Comparison of ENCODE assay signal across 16 cellular contexts in genomic region chr17:46163316-46163715, GRCh38. TPM values are rescaled to one million over a fixed set of nuclear protein-coding genes. Genes with fewer than 3 reads are reported as not detected.
DNase-seq lines count a peak whose midpoint lies in the region; ATAC-seq, FAIRE-seq and TF ChIP-seq lines count a peak whose summit lies in the region.
"Had no signal": no experiment of that assay in that cellular context is flagged by ENCODE, and none has a peak within 500 bp of the region (broad histone marks: within the 10 kb centered on the region; RNA-seq: fewer than 3 reads in every experiment).

No MANE protein-coding gene starts in this region.

- H3K9me3 Mint-ChIP-seq in CD14-positive monocyte (no peaks in the 10 kb centered on the region), memory B cell (no peaks in the 10 kb centered on the region)

- peaks cover 10% of the 10 kb centered on the region for H3K9me1 ChIP-seq in K562 (ENCODE audit: control insufficient read depth, insufficient read depth, low read length)

- no peak for ATAC-seq in K562
- ATAC-seq in memory B cell (ENCODE audit: low read depth): no peak
- ATAC-seq: activated CD8-positive, alpha-beta memory T cell treated with anti-CD3 and anti-CD28 coated beads, Interleukin-2, amount 10 ng/mL, durations not matched to agents 7 days and 5 days had no signal

- H3K4me3 Mint-ChIP-seq in CD14-positive monocyte: peak overlapping the region in 1 of 2 donors; percentile 21
- H3K4me3 Mint-ChIP-seq in memory B cell: no peak overlapping the region
- H3K4me3 Mint-ChIP-seq: activated CD8-positive, alpha-beta memory T cell treated with anti-CD3 and anti-CD28 coated beads, Interleukin-2, amount 10 ng/mL, durations not matched to agents 7 days and 5 days had no signal

- no peak for TF ChIP-seq RAD21 in K562 (CRISPR knock-in tag; conservative IDR thresholded peaks at IDR 0.05 in 1 of 2, IDR thresholded peaks at IDR 0.05 in 1 of 2)

- H3K27me3 Mint-ChIP-seq in CD14-positive monocyte (ENCODE audit: low read depth in 3 of 3) (no peaks in the 10 kb centered on the region), memory B cell (no peaks in the 10 kb centered on the region)
- H3K27me3 Mint-ChIP-seq: activated CD8-positive, alpha-beta memory T cell treated with anti-CD3 and anti-CD28 coated beads, Interleukin-2, amount 10 ng/mL, durations not matched to agents 7 days and 5 days had no signal

- TF ChIP-seq CTCF in CD14-positive monocyte (IDR thresholded peaks at IDR 0.05) (no peak), HL-60 (IDR thresholded peaks at IDR 0.05; ENCODE audit: insufficient read depth, low read length) (no peak), K562 (IDR thresholded peaks at IDR 0.05 in 2 of 3, conservative IDR thresholded peaks at IDR 0.05 in 1 of 3; ENCODE audit: insufficient read depth in 2 of 3, low read depth in 1 of 3, low read length in 3 of 3) (no peak), ascending aorta (IDR thresholded peaks at IDR 0.05) (no peak)

- no TSS peak for BruUV-seq in K562 (replicated peaks; lab: Mats Ljungman, UMichigan)

- H3K36me3 ChIP-seq in K562 (ENCODE audit: control insufficient read depth, insufficient read depth, low read length) (peaks cover 25% of the 10 kb centered on the region; the same call in 2 of the 3 replicates), ascending aorta (no peaks in the 10 kb centered on the region)
- H3K36me3 ChIP-seq: brain microvascular endothelial cell, suprapubic skin had no signal

- no peak for FAIRE-seq in K562 (lab: Jason Lieb, UNC)

- no peaks in the 10 kb centered on the region for H3K27me3 ChIP-seq in HL-60 (ENCODE audit: insufficient read depth, poor library complexity, severe bottlenecking)
- no peaks in the 10 kb centered on the region for H3K27me3 ChIP-seq in K562 (ENCODE audit: control insufficient read depth in 2 of 2, insufficient read depth in 2 of 2, low read length in 2 of 2)
- no peaks in the 10 kb centered on the region for H3K27me3 ChIP-seq in ascending aorta
- H3K27me3 ChIP-seq: brain microvascular endothelial cell, MG63, suprapubic skin had no signal

- peaks cover 40% of the 10 kb centered on the region for H4K20me1 ChIP-seq in K562 (replicated peaks; ENCODE audit: control insufficient read depth, insufficient read depth, low read length)

- DNase-seq in CD14-positive monocyte (ENCODE audit: low spot score): no peak
- DNase-seq in HL-60 (ENCODE audit: low read depth in 1 of 2, low spot score in 1 of 2): peak in 1 of 2 experiments; percentile 50
- DNase-seq in K562 (ENCODE audit: extremely low read depth in 1 of 4, low spot score in 3 of 4): no peak
- DNase-seq in memory B cell (ENCODE audit: low spot score in 2 of 2): no peak
- DNase-seq in NCI-H1105 (lab: John Stamatoyannopoulos, UW): no peak
- DNase-seq in SW480 (ENCODE audit: low spot score): no peak
- no peak for DNase-seq in ascending aorta (ENCODE audit: low spot score in 2 of 2)
- no peak for DNase-seq in T-helper 1 cell
- DNase-seq: activated CD8-positive, alpha-beta memory T cell treated with anti-CD3 and anti-CD28 coated beads, Interleukin-2, amount 10 ng/mL, durations not matched to agents 7 days and 5 days; activated naive CD4-positive, alpha-beta T cell treated with Interleukin-2 at 50 U/mL for 16 hours; brain microvascular endothelial cell; EL; MG63; SHP77; stimulated activated CD4-positive, alpha-beta T cell treated with anti-CD3 and anti-CD28 coated beads, Interleukin-15, amount 100 ng/mL, for 24 hours had no signal

- CTCF ChIA-PET in K562 (lab: Yijun Ruan, JAX; ENCODE audit: low intra/inter-chr PET ratio): no interaction called here

- H3K36me3 Mint-ChIP-seq in CD14-positive monocyte (peaks cover 9 to 36% of the 10 kb centered on the region in 2 donors), memory B cell (peaks cover 8% of the 10 kb centered on the region)

- H3K9me3 ChIP-seq in K562 (replicated peaks; ENCODE audit: control insufficient read depth, insufficient read depth, low read depth, low read length): no peaks in the 10 kb centered on the region
- H3K9me3 ChIP-seq in ascending aorta: no peaks in the 10 kb centered on the region
- H3K9me3 ChIP-seq: MG63, suprapubic skin had no signal

- POLR2A ChIA-PET in K562 (lab: Yijun Ruan, JAX): interaction anchor here (0.9 to 3.7 kb wide), 8 partner anchors 9 to 55 kb away, joined by 3 to 26 read pairs (median 5); no protein-coding TSS in a partner anchor

- no peak overlapping the region for H3K9ac ChIP-seq in K562 (ENCODE audit: insufficient read depth in 1 of 2, low read depth in 2 of 2, low read length in 2 of 2)

- TF ChIP-seq POLR2A in K562 (conservative IDR thresholded peaks at IDR 0.05): no peak

- intact Hi-C loops in CD14-positive monocyte (cut with micrococcal nuclease) (loop anchor here in 1 of 2 donors (2.0 kb wide), 1 partner anchor 17 kb away; no protein-coding TSS in a partner anchor), K562 (cut with micrococcal nuclease) (no loop called here), ascending aorta (cut with DNase I) (loop anchor here (10.0 kb wide), 1 partner anchor 59 kb away; no protein-coding TSS in a partner anchor)

- H3K27ac Mint-ChIP-seq in CD14-positive monocyte: peak overlapping the region; percentile 27 to 76 (median 58)
- peak overlapping the region; percentile 35 for H3K27ac Mint-ChIP-seq in memory B cell
- H3K27ac Mint-ChIP-seq: activated CD8-positive, alpha-beta memory T cell treated with anti-CD3 and anti-CD28 coated beads, Interleukin-2, amount 10 ng/mL, durations not matched to agents 7 days and 5 days had no signal

- no peak overlapping the region for H3K4me2 ChIP-seq in K562 (ENCODE audit: insufficient read depth, low read length)

- peaks cover 97% of the 10 kb centered on the region for H3K79me2 ChIP-seq in K562 (ENCODE audit: control insufficient read depth, insufficient read depth, low read length)

- in situ Hi-C loops in K562 (cut with MboI): no loop called here

- H3K4me1 Mint-ChIP-seq in CD14-positive monocyte (peaks cover 46% of the 10 kb centered on the region), memory B cell (peaks cover 51% of the 10 kb centered on the region)

- no peak for TF ChIP-seq EP300 in K562 (IDR thresholded peaks at IDR 0.05; ENCODE audit: low read length)

- 93% methylated on average over 1 of the region's 1 CpG for WGBS in K562 (ENCODE audit: insufficient coverage, low coverage, missing lambda C conversion rate)

- H3K27ac ChIP-seq in HL-60 (replicated peaks) (peak overlapping the region; percentile 1; the same call in 1 of the 2 replicates), K562 (ENCODE audit: extremely low read depth, low read depth, low read length) (no peak overlapping the region), ascending aorta (no peak overlapping the region)
- H3K27ac ChIP-seq: brain microvascular endothelial cell, suprapubic skin had no signal

- no peak overlapping the region for H2AFZ ChIP-seq in K562 (ENCODE audit: low read depth, low read length)

- H3K4me1 ChIP-seq in K562 (replicated peaks in 1 of 2; ENCODE audit: control insufficient read depth in 2 of 2, insufficient read depth in 2 of 2, low read length in 2 of 2) (peaks cover 0 to 13% of the 10 kb centered on the region in 2 experiments; a peak in 2 of 5 replicates), ascending aorta (peaks cover 13 to 54% of the 10 kb centered on the region in 2 donors)

- no peak overlapping the region for H3K4me3 ChIP-seq in HL-60 (replicated peaks; ENCODE audit: insufficient read depth, low read length)
- H3K4me3 ChIP-seq in K562: no peak overlapping the region
- no peak overlapping the region for H3K4me3 ChIP-seq in ascending aorta
- H3K4me3 ChIP-seq: MG63, suprapubic skin had no signal

TF ChIP-seq in K562, 482 proteins besides CTCF, POLR2A, EP300 and RAD21:
- peak; percentile 74; the same call in 1 of the 2 replicates for TF ChIP-seq SPI1 (IDR thresholded peaks at IDR 0.05; ENCODE audit: borderline replicate concordance, low read depth, low read length)
- TF ChIP-seq MTA2 (IDR thresholded peaks at IDR 0.05; ENCODE audit: low read depth): no peak
- TF ChIP-seq TCFL5 (CRISPR knock-in tag; conservative IDR thresholded peaks at IDR 0.05): no peak
TF ChIP-seq in K562: peak in this region for 1.

RNA-seq across cellular contexts. Expression of gene KANSL1, which starts 29.9 kb away (rescaled TPM):
- polyA plus RNA-seq in CD14-positive monocyte: 1 to 10 TPM; 3.1 to 4.6 TPM
- 361 and 617 TPM in 2 replicates for total RNA-seq in K562 (2011; cell fraction: chromatin; rRNA removed; ENCODE audit: low replicate concordance)
- total RNA-seq in K562 (2011; cell fraction: nucleolus; rRNA removed): 177 and 226 TPM in 2 replicates
- 302 and 371 TPM in 2 replicates for total RNA-seq in K562 (2011; cell fraction: nucleoplasm; rRNA removed)
- total RNA-seq in K562 (2014; rRNA removed): 30.5 and 34.6 TPM in 2 replicates
- total RNA-seq in K562 (2014; rRNA removed; fragmentation: Illumina TruSeq; extraction: Trizol): 44.4 and 53.2 TPM in 2 replicates
- total RNA-seq in K562 (2015; rRNA removed; fragmentation: Illumina TruSeq; extraction: Trizol): 43.8 and 44.0 TPM in 2 replicates
- total RNA-seq in K562 (2021): 49.3 and 55.4 TPM in 2 replicates
- polyA plus RNA-seq in K562 (2011; rRNA removed): 22.4 and 25.8 TPM in 2 replicates
- 10.5 and 22.5 TPM in 2 replicates for polyA plus RNA-seq in K562 (2011; cell fraction: cytosol; rRNA removed)
- polyA plus RNA-seq in K562 (2011; cell fraction: nucleus; rRNA removed): 79.8 and 89.1 TPM in 2 replicates
- 17.0 and 24.8 TPM in 2 replicates for polyA plus RNA-seq in K562 (2012)
- 22.9 and 25.5 TPM in 2 replicates for polyA plus RNA-seq in K562 (2014; fragmentation: Illumina TruSeq; extraction: Trizol)
- polyA plus RNA-seq in K562 (2014; fragmentation: Nextera tagmentation; extraction: Ambion mirVana): 1 to 10 TPM; 3.6 to 6.9 TPM
- polyA plus RNA-seq in K562 (2014; rRNA removed): 22.0 and 31.8 TPM in 2 replicates
- 144 and 185 TPM in 2 replicates for polyA minus RNA-seq in K562 (2011; rRNA and poly(A)+ RNA removed)
- polyA minus RNA-seq in K562 (2011; cell fraction: cytosol; rRNA and poly(A)+ RNA removed): 47.2 and 57.3 TPM in 2 replicates
- 115 and 196 TPM in 2 replicates for polyA minus RNA-seq in K562 (2011; cell fraction: nucleus; rRNA and poly(A)+ RNA removed)
- 53.5 TPM for total RNA-seq in ascending aorta
